ENCODE assay signal across 1 cellular context in genomic region chr1:26285366-26286063, GRCh38.
TF ChIP-seq lines count a peak whose summit lies in the region.

No MANE protein-coding gene starts in this region.

TF ChIP-seq in K562, 482 proteins besides CTCF, POLR2A, EP300 and RAD21 (continued from another document and continues in another):
- TF ChIP-seq ARID3A (IDR thresholded peaks at IDR 0.05; ENCODE audit: borderline replicate concordance, low read depth, low read length) (no peak), ZNF445 (CRISPR knock-in tag; IDR thresholded peaks at IDR 0.05; ENCODE audit: low read depth) (no peak), CREM (IDR thresholded peaks at IDR 0.05; ENCODE audit: low read depth) (no peak), RFX7 (CRISPR knock-in tag; IDR thresholded peaks at IDR 0.05) (no peak), BRCA1 (IDR thresholded peaks at IDR 0.05) (no peak), BRCA1 (CRISPR knock-in tag; IDR thresholded peaks at IDR 0.05) (no peak), RBM25 (IDR thresholded peaks at IDR 0.05; ENCODE audit: low read depth, low read length, severe bottlenecking) (no peak), IFI16 (CRISPR knock-in tag; IDR thresholded peaks at IDR 0.05) (no peak), ATF7 (IDR thresholded peaks at IDR 0.05) (no peak), NFE2 (IDR thresholded peaks at IDR 0.05; ENCODE audit: low read depth) (no peak), PRMT5 (CRISPR knock-in tag; IDR thresholded peaks at IDR 0.05) (no peak), RHOXF2B (CRISPR knock-in tag; conservative IDR thresholded peaks at IDR 0.05) (no peak), TBL1XR1 (IDR thresholded peaks at IDR 0.05; ENCODE audit: low read length in 2 of 2) (no peak), ZNF174 (CRISPR knock-in tag; IDR thresholded peaks at IDR 0.05) (no peak), ELF1 (tag; IDR thresholded peaks at IDR 0.05) (no peak), DACH1 (IDR thresholded peaks at IDR 0.05; ENCODE audit: partially characterized antibody) (no peak), ZNF398 (CRISPR knock-in tag; IDR thresholded peaks at IDR 0.05) (no peak), PTTG1 (tag; IDR thresholded peaks at IDR 0.05; ENCODE audit: low read depth) (no peak), RFX5 (IDR thresholded peaks at IDR 0.05; ENCODE audit: low read depth, low read length) (no peak), ASH1L (IDR thresholded peaks at IDR 0.05; ENCODE audit: borderline replicate concordance, low read depth, partially characterized antibody) (no peak), WHSC1 (IDR thresholded peaks at IDR 0.05; ENCODE audit: low read length) (peak; percentile 63), FOXJ2 (tag; IDR thresholded peaks at IDR 0.05) (no peak), RB1 (IDR thresholded peaks at IDR 0.05; ENCODE audit: low read depth) (0 out of 2 replicates have a peak, but pooled peaks have one; percentile 21), ZFP36 (IDR thresholded peaks at IDR 0.05; ENCODE audit: low read depth, low read length, partially characterized antibody) (no peak), ZKSCAN3 (CRISPR knock-in tag; IDR thresholded peaks at IDR 0.05) (no peak), HDAC3 (IDR thresholded peaks at IDR 0.05; ENCODE audit: borderline replicate concordance, partially characterized antibody) (no peak), NBN (IDR thresholded peaks at IDR 0.05; ENCODE audit: low read depth) (no peak), ZBTB11 (CRISPR knock-in tag; IDR thresholded peaks at IDR 0.05) (no peak), HNRNPL (IDR thresholded peaks at IDR 0.05; ENCODE audit: low read depth, low read length) (no peak)
- TF ChIP-seq, protein P1, sequence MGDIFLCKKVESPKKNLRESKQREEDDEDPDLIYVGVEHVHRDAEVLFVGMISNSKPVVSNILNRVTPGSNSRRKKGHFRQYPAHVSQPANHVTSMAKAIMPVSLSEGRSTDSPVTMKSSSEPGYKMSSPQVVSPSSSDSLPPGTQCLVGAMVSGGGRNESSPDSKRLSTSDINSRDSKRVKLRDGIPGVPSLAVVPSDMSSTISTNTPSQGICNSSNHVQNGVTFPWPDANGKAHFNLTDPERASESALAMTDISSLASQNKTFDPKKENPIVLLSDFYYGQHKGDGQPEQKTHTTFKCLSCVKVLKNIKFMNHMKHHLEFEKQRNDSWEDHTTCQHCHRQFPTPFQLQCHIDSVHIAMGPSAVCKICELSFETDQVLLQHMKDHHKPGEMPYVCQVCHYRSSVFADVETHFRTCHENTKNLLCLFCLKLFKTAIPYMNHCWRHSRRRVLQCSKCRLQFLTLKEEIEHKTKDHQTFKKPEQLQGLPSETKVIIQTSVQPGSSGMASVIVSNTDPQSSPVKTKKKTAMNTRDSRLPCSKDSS (IDR thresholded peaks at IDR 0.05; ENCODE audit: low read depth, partially characterized antibody), result no peak
- TF ChIP-seq, protein P2, sequence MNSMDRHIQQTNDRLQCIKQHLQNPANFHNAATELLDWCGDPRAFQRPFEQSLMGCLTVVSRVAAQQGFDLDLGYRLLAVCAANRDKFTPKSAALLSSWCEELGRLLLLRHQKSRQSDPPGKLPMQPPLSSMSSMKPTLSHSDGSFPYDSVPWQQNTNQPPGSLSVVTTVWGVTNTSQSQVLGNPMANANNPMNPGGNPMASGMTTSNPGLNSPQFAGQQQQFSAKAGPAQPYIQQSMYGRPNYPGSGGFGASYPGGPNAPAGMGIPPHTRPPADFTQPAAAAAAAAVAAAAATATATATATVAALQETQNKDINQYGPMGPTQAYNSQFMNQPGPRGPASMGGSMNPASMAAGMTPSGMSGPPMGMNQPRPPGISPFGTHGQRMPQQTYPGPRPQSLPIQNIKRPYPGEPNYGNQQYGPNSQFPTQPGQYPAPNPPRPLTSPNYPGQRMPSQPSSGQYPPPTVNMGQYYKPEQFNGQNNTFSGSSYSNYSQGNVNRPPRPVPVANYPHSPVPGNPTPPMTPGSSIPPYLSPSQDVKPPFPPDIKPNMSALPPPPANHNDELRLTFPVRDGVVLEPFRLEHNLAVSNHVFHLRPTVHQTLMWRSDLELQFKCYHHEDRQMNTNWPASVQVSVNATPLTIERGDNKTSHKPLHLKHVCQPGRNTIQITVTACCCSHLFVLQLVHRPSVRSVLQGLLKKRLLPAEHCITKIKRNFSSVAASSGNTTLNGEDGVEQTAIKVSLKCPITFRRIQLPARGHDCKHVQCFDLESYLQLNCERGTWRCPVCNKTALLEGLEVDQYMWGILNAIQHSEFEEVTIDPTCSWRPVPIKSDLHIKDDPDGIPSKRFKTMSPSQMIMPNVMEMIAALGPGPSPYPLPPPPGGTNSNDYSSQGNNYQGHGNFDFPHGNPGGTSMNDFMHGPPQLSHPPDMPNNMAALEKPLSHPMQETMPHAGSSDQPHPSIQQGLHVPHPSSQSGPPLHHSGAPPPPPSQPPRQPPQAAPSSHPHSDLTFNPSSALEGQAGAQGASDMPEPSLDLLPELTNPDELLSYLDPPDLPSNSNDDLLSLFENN (IDR thresholded peaks at IDR 0.05; ENCODE audit: low read depth in 2 of 2, low read length in 2 of 2), result no peak
- TF ChIP-seq, protein P3, sequence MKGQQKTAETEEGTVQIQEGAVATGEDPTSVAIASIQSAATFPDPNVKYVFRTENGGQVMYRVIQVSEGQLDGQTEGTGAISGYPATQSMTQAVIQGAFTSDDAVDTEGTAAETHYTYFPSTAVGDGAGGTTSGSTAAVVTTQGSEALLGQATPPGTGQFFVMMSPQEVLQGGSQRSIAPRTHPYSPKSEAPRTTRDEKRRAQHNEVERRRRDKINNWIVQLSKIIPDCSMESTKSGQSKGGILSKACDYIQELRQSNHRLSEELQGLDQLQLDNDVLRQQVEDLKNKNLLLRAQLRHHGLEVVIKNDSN (CRISPR knock-in tag; IDR thresholded peaks at IDR 0.05), result no peak
- TF ChIP-seq, protein P4, sequence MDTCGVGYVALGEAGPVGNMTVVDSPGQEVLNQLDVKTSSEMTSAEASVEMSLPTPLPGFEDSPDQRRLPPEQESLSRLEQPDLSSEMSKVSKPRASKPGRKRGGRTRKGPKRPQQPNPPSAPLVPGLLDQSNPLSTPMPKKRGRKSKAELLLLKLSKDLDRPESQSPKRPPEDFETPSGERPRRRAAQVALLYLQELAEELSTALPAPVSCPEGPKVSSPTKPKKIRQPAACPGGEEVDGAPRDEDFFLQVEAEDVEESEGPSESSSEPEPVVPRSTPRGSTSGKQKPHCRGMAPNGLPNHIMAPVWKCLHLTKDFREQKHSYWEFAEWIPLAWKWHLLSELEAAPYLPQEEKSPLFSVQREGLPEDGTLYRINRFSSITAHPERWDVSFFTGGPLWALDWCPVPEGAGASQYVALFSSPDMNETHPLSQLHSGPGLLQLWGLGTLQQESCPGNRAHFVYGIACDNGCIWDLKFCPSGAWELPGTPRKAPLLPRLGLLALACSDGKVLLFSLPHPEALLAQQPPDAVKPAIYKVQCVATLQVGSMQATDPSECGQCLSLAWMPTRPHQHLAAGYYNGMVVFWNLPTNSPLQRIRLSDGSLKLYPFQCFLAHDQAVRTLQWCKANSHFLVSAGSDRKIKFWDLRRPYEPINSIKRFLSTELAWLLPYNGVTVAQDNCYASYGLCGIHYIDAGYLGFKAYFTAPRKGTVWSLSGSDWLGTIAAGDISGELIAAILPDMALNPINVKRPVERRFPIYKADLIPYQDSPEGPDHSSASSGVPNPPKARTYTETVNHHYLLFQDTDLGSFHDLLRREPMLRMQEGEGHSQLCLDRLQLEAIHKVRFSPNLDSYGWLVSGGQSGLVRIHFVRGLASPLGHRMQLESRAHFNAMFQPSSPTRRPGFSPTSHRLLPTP (IDR thresholded peaks at IDR 0.05; ENCODE audit: borderline replicate concordance, extremely low read depth, insufficient read length), result no peak
- TF ChIP-seq, protein P5, sequence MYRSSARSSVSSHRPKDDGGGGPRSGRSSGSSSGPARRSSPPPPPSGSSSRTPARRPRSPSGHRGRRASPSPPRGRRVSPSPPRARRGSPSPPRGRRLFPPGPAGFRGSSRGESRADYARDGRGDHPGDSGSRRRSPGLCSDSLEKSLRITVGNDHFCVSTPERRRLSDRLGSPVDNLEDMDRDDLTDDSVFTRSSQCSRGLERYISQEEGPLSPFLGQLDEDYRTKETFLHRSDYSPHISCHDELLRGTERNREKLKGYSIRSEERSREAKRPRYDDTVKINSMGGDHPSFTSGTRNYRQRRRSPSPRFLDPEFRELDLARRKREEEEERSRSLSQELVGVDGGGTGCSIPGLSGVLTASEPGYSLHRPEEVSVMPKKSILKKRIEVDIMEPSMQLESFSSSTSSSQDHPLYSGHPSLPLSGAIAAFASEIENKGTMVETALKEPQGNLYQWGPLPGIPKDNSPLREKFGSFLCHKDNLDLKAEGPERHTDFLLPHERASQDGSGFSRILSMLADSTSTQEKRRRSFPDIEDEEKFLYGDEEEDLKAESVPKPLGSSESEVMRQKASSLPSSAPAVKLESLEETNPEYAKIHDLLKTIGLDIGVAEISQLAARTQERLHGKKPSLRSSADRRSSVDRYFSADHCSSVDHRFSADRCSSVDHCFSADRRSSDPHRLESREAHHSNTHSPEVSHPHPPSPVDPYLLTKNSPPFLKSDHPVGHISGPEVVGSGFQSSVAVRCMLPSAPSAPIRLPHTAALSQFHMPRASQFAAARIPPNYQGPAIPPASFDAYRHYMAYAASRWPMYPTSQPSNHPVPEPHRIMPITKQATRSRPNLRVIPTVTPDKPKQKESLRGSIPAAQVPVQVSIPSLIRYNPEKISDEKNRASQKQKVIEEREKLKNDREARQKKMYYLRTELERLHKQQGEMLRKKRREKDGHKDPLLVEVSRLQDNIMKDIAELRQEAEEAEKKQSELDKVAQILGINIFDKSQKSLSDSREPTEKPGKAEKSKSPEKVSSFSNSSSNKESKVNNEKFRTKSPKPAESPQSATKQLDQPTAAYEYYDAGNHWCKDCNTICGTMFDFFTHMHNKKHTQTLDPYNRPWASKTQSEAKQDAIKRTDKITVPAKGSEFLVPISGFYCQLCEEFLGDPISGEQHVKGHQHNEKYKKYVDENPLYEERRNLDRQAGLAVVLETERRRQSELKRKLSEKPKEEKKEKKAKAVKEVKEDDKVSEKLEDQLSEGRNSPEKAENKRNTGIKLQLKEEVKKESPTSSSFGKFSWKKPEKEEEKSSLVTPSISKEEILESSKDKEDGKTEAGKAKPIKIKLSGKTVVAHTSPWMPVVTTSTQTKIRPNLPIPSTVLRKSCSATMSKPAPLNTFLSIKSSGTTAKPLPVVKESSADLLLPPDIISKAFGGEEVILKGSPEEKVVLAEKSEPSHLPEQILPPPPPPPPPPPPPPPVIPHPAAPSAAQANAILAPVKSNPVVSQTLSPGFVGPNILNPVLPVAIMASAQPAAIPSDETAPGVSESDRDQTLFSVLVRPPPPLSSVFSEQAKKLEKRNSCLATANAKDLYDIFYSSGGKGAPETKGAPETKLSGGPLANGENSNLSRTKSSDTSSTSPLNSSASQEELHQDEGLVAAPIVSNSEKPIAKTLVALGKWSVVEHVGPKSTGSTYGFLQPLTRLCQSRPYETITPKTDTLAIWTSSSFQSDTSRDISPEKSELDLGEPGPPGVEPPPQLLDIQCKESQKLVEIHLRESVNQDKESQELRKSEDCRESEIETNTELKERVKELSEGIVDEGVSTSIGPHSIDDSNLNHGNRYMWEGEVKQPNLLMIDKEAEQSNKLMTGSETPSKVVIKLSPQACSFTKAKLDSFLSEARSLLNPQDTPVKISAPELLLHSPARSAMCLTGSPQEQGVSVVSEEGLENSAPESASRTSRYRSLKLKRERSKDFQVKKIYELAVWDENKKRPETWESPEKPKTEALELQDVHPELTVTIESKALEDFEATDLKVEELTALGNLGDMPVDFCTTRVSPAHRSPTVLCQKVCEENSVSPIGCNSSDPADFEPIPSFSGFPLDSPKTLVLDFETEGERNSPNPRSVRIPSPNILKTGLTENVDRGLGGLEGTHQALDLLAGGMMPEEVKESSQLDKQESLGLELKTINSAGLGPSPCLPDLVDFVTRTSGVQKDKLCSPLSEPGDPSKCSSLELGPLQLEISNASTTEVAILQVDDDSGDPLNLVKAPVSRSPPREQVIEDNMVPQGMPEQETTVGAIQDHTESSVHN (IDR thresholded peaks at IDR 0.05; ENCODE audit: borderline replicate concordance in 1 of 2, low read depth in 1 of 2), result no peak
